ENCODE assay signal across 8 cellular contexts in genomic region chr13:109372666-109373065, GRCh38.
"Had no signal": no experiment of that assay in that cellular context is flagged by ENCODE, and none has a peak within 500 bp of the region (broad histone marks: within the 10 kb centered on the region; RNA-seq: fewer than 3 reads in every experiment).

No MANE protein-coding gene starts in this region.

- H3K4me3 ChIP-seq: GM23248, HAP-1, K562 had no signal

- H3K27ac Mint-ChIP-seq: HFFc6 had no signal

- H3K36me3 ChIP-seq: HAP-1 had no signal

- H2AFZ ChIP-seq: GM23248 had no signal

- H3K4me1 ChIP-seq: HAP-1 had no signal

- H3K27ac ChIP-seq: GM23248 had no signal

- ATAC-seq: HCT116, K562 had no signal

- DNase-seq: GM23248, H7, HFFc6, IMR-90, KG1 had no signal

- H3K9me3 Mint-ChIP-seq: HFFc6 had no signal

- H3K9me3 ChIP-seq: HAP-1 had no signal

- H3K4me3 Mint-ChIP-seq: HFFc6 had no signal
